ENCODE assay signal across 8 cellular contexts in genomic region chr6:1311400-1312192, GRCh38. TPM values are rescaled to one million over a fixed set of nuclear protein-coding genes. Genes with fewer than 3 reads are reported as not detected.
DNase-seq lines count a peak whose midpoint lies in the region; ATAC-seq and TF ChIP-seq lines count a peak whose summit lies in the region.

TSS of gene FOXQ1 (plus strand) at chr6:1312098. CDS start at chr6:1312705, 607 bp downstream.

- 1 to 2% (median 1%) methylated on average over 25 to 73 of the region's 73 CpGs for WGBS in heart left ventricle, 4 donors

- peaks cover 6% of the 10 kb centered on the region for H3K36me3 Mint-ChIP-seq in activated T-helper 17 cell treated with anti-CD3 and anti-CD28 coated beads, Interleukin-2, amount 50 U/mL, for 72 hours (ENCODE audit: low read depth)

- TF ChIP-seq CTCF in heart left ventricle (IDR thresholded peaks at IDR 0.05), result no peak

- H3K27me3 ChIP-seq in heart left ventricle (peaks cover 46 to 87% (median 72%) of the 10 kb centered on the region in 9 donors), rectal smooth muscle tissue (ENCODE audit: control insufficient read depth, insufficient read depth, low read length) (peaks cover 9% of the 10 kb centered on the region)

- peaks cover 0 to 36% (median 20%) of the 10 kb centered on the region in 12 donors for H3K4me1 ChIP-seq in heart left ventricle
- H3K4me1 ChIP-seq in rectal smooth muscle tissue (ENCODE audit: control insufficient read depth, insufficient read depth, low read length), result no peaks in the 10 kb centered on the region

- peaks cover 13% of the 10 kb centered on the region for H3K4me1 Mint-ChIP-seq in activated T-helper 17 cell treated with anti-CD3 and anti-CD28 coated beads, Interleukin-2, amount 50 U/mL, for 72 hours

- H3K4me3 Mint-ChIP-seq in activated T-helper 17 cell treated with anti-CD3 and anti-CD28 coated beads, Interleukin-2, amount 50 U/mL, for 72 hours, result peak within 1 kb of the TSS; percentile 69

- no peaks in the 10 kb centered on the region for H3K9me3 ChIP-seq in heart left ventricle

- no peaks in the 10 kb centered on the region for H3K9me3 Mint-ChIP-seq in activated T-helper 17 cell treated with anti-CD3 and anti-CD28 coated beads, Interleukin-2, amount 50 U/mL, for 72 hours

- TF ChIP-seq POLR2A in heart left ventricle (IDR thresholded peaks at IDR 0.05), result no peak

- peak within 1 kb of the TSS; percentile 27 to 53 (median 39) for H3K4me3 ChIP-seq in heart left ventricle
- peak within 1 kb of the TSS; percentile 60 for H3K4me3 ChIP-seq in rectal smooth muscle tissue (ENCODE audit: low read length)

- intact Hi-C loops in heart left ventricle (cut with DNase I), result loop anchor here in 1 of 10 donors (1.0 kb wide), 1 partner anchor 17 kb away; no protein-coding TSS in a partner anchor

- H3K27ac Mint-ChIP-seq in activated T-helper 17 cell treated with anti-CD3 and anti-CD28 coated beads, Interleukin-2, amount 50 U/mL, for 72 hours, result no peak within 1 kb of the TSS

- no peak within 1 kb of the TSS for H3K27ac ChIP-seq in heart left ventricle
- H3K27ac ChIP-seq in rectal smooth muscle tissue (ENCODE audit: low read depth, low read length), result no peak within 1 kb of the TSS

- no peak for ATAC-seq in activated T-helper 17 cell treated with anti-CD3 and anti-CD28 coated beads, Interleukin-2, amount 50 U/mL, for 72 hours (replicated peaks)
- peak in 3 of 4 donors; percentile 25 to 55 (median 34) for ATAC-seq in heart left ventricle
- ATAC-seq in HG02852 (IDR thresholded peaks at IDR 0.05; ENCODE audit: unreplicated experiment), result no peak
- no peak for ATAC-seq in GM18873 (IDR thresholded peaks at IDR 0.05; ENCODE audit: low FRiP score, unreplicated experiment)

- H3K9ac ChIP-seq in rectal smooth muscle tissue (ENCODE audit: low read length), result no peak within 1 kb of the TSS

- no peaks in the 10 kb centered on the region for H3K36me3 ChIP-seq in heart left ventricle
- no peaks in the 10 kb centered on the region for H3K36me3 ChIP-seq in rectal smooth muscle tissue (ENCODE audit: control insufficient read depth, insufficient read depth, low read length)

- H3K27me3 Mint-ChIP-seq in activated T-helper 17 cell treated with anti-CD3 and anti-CD28 coated beads, Interleukin-2, amount 50 U/mL, for 72 hours, result peaks cover 70% of the 10 kb centered on the region

- peak; percentile 4 for DNase-seq in stimulated activated CD4-positive, alpha-beta T cell treated with anti-CD3 and anti-CD28 coated beads, Interleukin-1b, Interleukin-23, amount 100 ng/mL, for 48 hours
- DNase-seq in stimulated activated CD4-positive, alpha-beta T cell treated with anti-CD3 and anti-CD28 coated beads, Interleukin-2, amount 100 ng/mL, for 48 hours, result no peak
- peak in 1 of 5 donors; percentile 13 for DNase-seq in heart left ventricle
- DNase-seq in GDM1 (lab: John Stamatoyannopoulos, UW), result no peak

RNA-seq across cellular contexts. Expression of gene FOXQ1, which starts in this region (rescaled TPM):
- not detected for total RNA-seq in activated T-helper 17 cell treated with anti-CD3 and anti-CD28 coated beads, Interleukin-2, amount 50 U/mL, for 72 hours
- not detected for total RNA-seq in heart left ventricle
- polyA plus RNA-seq in heart left ventricle, result under 1 TPM in 1 of 2 donors, not detected in 1; 0.08 TPM

Comparison
In these comparisons a context has a peak if more than half of its experiments do, and no peak if none do; other contexts are left out.
1. Peak in ATAC-seq and H3K4me3 ChIP-seq in heart left ventricle; RNA of the gene not detected or under 1 TPM.